Comparison of ENCODE assay signal across 8 cellular contexts in the genomic region with DNA sequence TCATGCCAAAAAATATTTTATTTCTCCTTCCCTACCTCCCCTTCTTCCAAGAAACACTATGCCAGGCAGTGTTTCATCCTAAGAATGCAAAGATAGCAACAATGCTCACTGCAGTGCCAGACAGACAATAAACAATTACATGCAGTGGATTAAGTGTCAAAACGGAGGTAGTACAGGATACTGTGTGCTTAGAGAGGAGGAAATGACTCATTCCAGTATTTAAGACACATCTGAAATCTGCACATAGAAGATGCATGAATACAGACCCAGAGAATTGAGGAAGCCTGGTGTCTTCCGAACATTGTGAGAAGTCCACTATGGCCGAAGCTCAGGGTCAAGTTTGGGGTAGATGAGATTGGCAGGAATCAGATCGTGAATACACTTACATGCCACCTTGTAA.
DNase-seq lines count a peak whose midpoint lies in the region; ATAC-seq and TF ChIP-seq lines count a peak whose summit lies in the region.

No MANE protein-coding gene starts in this region.

- peaks cover 0 to 6% of the 10 kb centered on the region in 2 donors for H3K36me3 ChIP-seq in mucosa of rectum (ENCODE audit: control insufficient read depth in 2 of 2, insufficient read depth in 2 of 2, low read length in 2 of 2)

- peak; percentile 54 for ATAC-seq in GM21528 (IDR thresholded peaks at IDR 0.05; ENCODE audit: low FRiP score, unreplicated experiment)

- H3K4me3 ChIP-seq in GM12865 (ENCODE audit: low read depth, low read length) (no peak overlapping the region), mucosa of rectum (ENCODE audit: low read length in 2 of 2) (peak overlapping the region in 1 of 2 donors; percentile 10)

- DNase-seq in GM12865 (ENCODE audit: low read depth) (peak; percentile 80), HS-5 (ENCODE audit: low read depth) (peak; percentile 37), iPS-NIHi11 (ENCODE audit: low spot score) (no peak), mesenteric fat pad (ENCODE audit: low spot score) (no peak), G401 (ENCODE audit: low spot score) (no peak)
- DNase-seq in activated T-helper 2 cell treated with anti-CD3 and anti-CD28 coated beads, Interferon-gamma antibody, Interleukin-2, Interleukin-4, amounts not matched to agents 10 μg/mL and 5 μg/mL and 100 μg/mL, durations not matched to agents 14 hours and 24 hours and 36 hours (ENCODE audit: low spot score), result peak; percentile 10

- H3K27ac Mint-ChIP-seq in activated T-helper 2 cell treated with anti-CD3 and anti-CD28 coated beads, Interferon-gamma antibody, Interleukin-2, Interleukin-4, amounts not matched to agents 10 μg/mL and 5 μg/mL and 100 μg/mL, durations not matched to agents 14 hours and 24 hours and 36 hours, result peak overlapping the region; percentile 74

- in situ Hi-C loops in G401 (cut with HindIII; ENCODE audit: low sequenced_read_pairs), result no loop called here

- H3K9ac ChIP-seq in mucosa of rectum (ENCODE audit: low read depth in 1 of 2, low read length in 2 of 2), result peak overlapping the region in 1 of 2 donors; percentile 18

- H3K9me3 ChIP-seq in mucosa of rectum (ENCODE audit: control insufficient read depth in 2 of 2, low read length in 2 of 2), result no peaks in the 10 kb centered on the region

- H3K9me3 Mint-ChIP-seq in activated T-helper 2 cell treated with anti-CD3 and anti-CD28 coated beads, Interferon-gamma antibody, Interleukin-2, Interleukin-4, amounts not matched to agents 10 μg/mL and 5 μg/mL and 100 μg/mL, durations not matched to agents 14 hours and 24 hours and 36 hours, result no peaks in the 10 kb centered on the region

- H3K27me3 ChIP-seq in mucosa of rectum (ENCODE audit: control insufficient read depth in 2 of 2, insufficient read depth in 2 of 2, low read length in 2 of 2), result no peaks in the 10 kb centered on the region

- intact Hi-C loops in activated T-helper 2 cell treated with anti-CD3 and anti-CD28 coated beads, Interferon-gamma antibody, Interleukin-2, Interleukin-4, amounts not matched to agents 10 μg/mL and 5 μg/mL and 100 μg/mL, durations not matched to agents 14 hours and 24 hours and 36 hours (cut with micrococcal nuclease), result loop anchor here (1.0 to 10.0 kb wide), 10 partner anchors 16 to 1066 kb away; partner anchors contain the start of genes H2AZ1 and PPP3CA

- peak overlapping the region; percentile 57 for H3K4me3 Mint-ChIP-seq in activated T-helper 2 cell treated with anti-CD3 and anti-CD28 coated beads, Interferon-gamma antibody, Interleukin-2, Interleukin-4, amounts not matched to agents 10 μg/mL and 5 μg/mL and 100 μg/mL, durations not matched to agents 14 hours and 24 hours and 36 hours (ENCODE audit: low read depth)

- TF ChIP-seq CTCF in GM12865 (IDR thresholded peaks at IDR 0.05; ENCODE audit: insufficient read depth, low read depth, low read length, missing control alignments), result no peak

- H3K4me1 Mint-ChIP-seq in activated T-helper 2 cell treated with anti-CD3 and anti-CD28 coated beads, Interferon-gamma antibody, Interleukin-2, Interleukin-4, amounts not matched to agents 10 μg/mL and 5 μg/mL and 100 μg/mL, durations not matched to agents 14 hours and 24 hours and 36 hours (ENCODE audit: low read depth), result peaks cover 54% of the 10 kb centered on the region

- H3K4me1 ChIP-seq in mucosa of rectum (ENCODE audit: control insufficient read depth in 2 of 2, insufficient read depth in 2 of 2, low read length in 2 of 2), result peaks cover 9 to 12% of the 10 kb centered on the region in 2 donors

- H3K36me3 Mint-ChIP-seq in activated T-helper 2 cell treated with anti-CD3 and anti-CD28 coated beads, Interferon-gamma antibody, Interleukin-2, Interleukin-4, amounts not matched to agents 10 μg/mL and 5 μg/mL and 100 μg/mL, durations not matched to agents 14 hours and 24 hours and 36 hours (ENCODE audit: low read depth), result peaks cover 23% of the 10 kb centered on the region

- peak overlapping the region; percentile 41 to 44 for H3K27ac ChIP-seq in mucosa of rectum (ENCODE audit: low read depth in 2 of 2, low read length in 2 of 2)

- H3K27me3 Mint-ChIP-seq in activated T-helper 2 cell treated with anti-CD3 and anti-CD28 coated beads, Interferon-gamma antibody, Interleukin-2, Interleukin-4, amounts not matched to agents 10 μg/mL and 5 μg/mL and 100 μg/mL, durations not matched to agents 14 hours and 24 hours and 36 hours (ENCODE audit: low read depth), result no peaks in the 10 kb centered on the region

Comparison
In these comparisons a context has a peak if more than half of its experiments do, and no peak if none do; other contexts are left out.
1. DNase-seq: peak in GM12865 (single experiment), HS-5 (single experiment) and activated T-helper 2 cell treated with anti-CD3 and anti-CD28 coated beads, Interferon-gamma antibody, Interleukin-2, Interleukin-4, amounts not matched to agents 10 μg/mL and 5 μg/mL and 100 μg/mL, durations not matched to agents 14 hours and 24 hours and 36 hours (single experiment); none in iPS-NIHi11 (single experiment), mesenteric fat pad (single experiment) and G401 (single experiment).